Comparison of ENCODE assay signal across 1 cellular context in genomic region chr12:114241973-114242434, GRCh38.
TF ChIP-seq lines count a peak whose summit lies in the region.

No MANE protein-coding gene starts in this region.

TF ChIP-seq in HCT116, 20 proteins besides CTCF, POLR2A, EP300 and RAD21 (continued from another document):
- TF ChIP-seq REST (IDR thresholded peaks at IDR 0.05; ENCODE audit: low read depth) (no peak), EZH2phosphoT487 (IDR thresholded peaks at IDR 0.05; ENCODE audit: borderline replicate concordance) (no peak)
